In the genomic region with DNA sequence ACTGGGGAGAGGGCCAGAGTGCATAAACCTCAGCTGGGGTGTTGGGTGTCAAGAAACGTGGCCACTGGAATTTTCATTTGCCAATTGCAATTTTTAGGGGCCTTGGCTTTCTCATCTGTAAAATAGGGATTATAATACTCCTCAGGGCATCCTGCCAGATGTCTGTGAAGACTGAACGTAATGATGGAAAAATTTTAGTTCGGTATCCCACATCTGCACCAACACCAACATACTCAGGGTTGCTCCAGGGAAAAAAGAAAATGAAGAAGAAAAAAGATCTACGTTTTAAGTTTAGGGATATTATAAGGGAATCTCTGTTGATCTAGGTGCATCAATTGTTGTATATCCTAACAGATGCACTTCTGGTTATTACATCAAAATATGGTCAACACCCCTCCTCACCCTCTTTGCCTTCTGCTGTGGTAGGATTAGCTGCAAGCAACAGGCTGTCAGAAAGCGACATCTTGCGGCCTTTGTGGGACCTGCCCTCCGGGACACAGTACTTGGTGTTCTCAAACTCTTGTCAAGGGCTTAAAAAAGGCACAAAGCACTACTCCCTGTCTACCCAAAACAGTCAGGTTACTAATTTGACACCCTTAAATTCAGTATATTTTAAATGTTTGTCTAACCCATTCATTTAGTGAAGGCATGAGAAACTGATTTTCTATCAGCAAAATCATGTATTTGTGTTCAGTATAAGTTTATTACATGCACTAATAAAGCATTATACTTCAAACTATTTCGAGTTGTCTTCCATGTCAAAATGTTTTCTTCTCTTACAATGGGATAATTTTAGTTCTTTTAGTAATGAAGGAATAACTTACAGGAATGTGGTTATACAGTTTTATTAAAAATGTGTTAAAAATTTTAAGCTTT, we compare ENCODE assay signal across 1 cellular context.
TF ChIP-seq lines count a peak whose summit lies in the region.

No MANE protein-coding gene starts in this region.

TF ChIP-seq in H1, 55 proteins besides CTCF, POLR2A, EP300 and RAD21:
- 0 out of 2 replicates have a peak, but pooled peaks have one; percentile 23 for TF ChIP-seq JUND (IDR thresholded peaks at IDR 0.05; ENCODE audit: low read length)
- TF ChIP-seq, protein P1, sequence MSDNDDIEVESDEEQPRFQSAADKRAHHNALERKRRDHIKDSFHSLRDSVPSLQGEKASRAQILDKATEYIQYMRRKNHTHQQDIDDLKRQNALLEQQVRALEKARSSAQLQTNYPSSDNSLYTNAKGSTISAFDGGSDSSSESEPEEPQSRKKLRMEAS (IDR thresholded peaks at IDR 0.05): no peak
- TF ChIP-seq SIN3A (conservative IDR thresholded peaks at IDR 0.05 in 1 of 2, IDR thresholded peaks at IDR 0.05 in 1 of 2; ENCODE audit: low read depth in 1 of 2, low read length in 2 of 2): 0 out of 4 replicates have a peak, but pooled peaks of 1 of the 2 experiments have one; percentile 38
